In genomic region chr9:87662808-87663528, GRCh38 we compare ENCODE assay signal across 1 cellular context.
TF ChIP-seq lines count a peak whose summit lies in the region.

No MANE protein-coding gene starts in this region.

TF ChIP-seq in K562, 482 proteins besides CTCF, POLR2A, EP300 and RAD21 (continued from another document):
- TF ChIP-seq CREB3L1 (IDR thresholded peaks at IDR 0.05; ENCODE audit: borderline replicate concordance, low read depth) (no peak), RREB1 (CRISPR knock-in tag; IDR thresholded peaks at IDR 0.05) (no peak), CEBPG (CRISPR knock-in tag; IDR thresholded peaks at IDR 0.05) (no peak), CEBPG (tag; conservative IDR thresholded peaks at IDR 0.05 in 1 of 2, IDR thresholded peaks at IDR 0.05 in 1 of 2) (no peak), ESRRA (IDR thresholded peaks at IDR 0.05; ENCODE audit: borderline replicate concordance, low read depth) (no peak), SMC3 (conservative IDR thresholded peaks at IDR 0.05; ENCODE audit: insufficient read depth, low read depth, low read length) (peak; percentile 97), MAFG (tag; conservative IDR thresholded peaks at IDR 0.05) (no peak), E2F5 (CRISPR knock-in tag; IDR thresholded peaks at IDR 0.05) (no peak), CTBP1 (IDR thresholded peaks at IDR 0.05; ENCODE audit: borderline replicate concordance) (peak; percentile 78; the same call in 1 of the 2 replicates), ZNF449 (CRISPR knock-in tag; IDR thresholded peaks at IDR 0.05) (no peak)
